Comparison of ENCODE assay signal across 1 cellular context in genomic region chr14:52792097-52792415, GRCh38.
TF ChIP-seq lines count a peak whose summit lies in the region.

No MANE protein-coding gene starts in this region.

TF ChIP-seq in GM12878, 131 proteins besides CTCF, POLR2A, EP300 and RAD21 (continued from another document):
- TF ChIP-seq CHD2 (IDR thresholded peaks at IDR 0.05; ENCODE audit: borderline replicate concordance, low read depth, low read length), result no peak
- TF ChIP-seq SMC3 (IDR thresholded peaks at IDR 0.05; ENCODE audit: borderline replicate concordance, low read length), result no peak
- no peak for TF ChIP-seq ETV6 (conservative IDR thresholded peaks at IDR 0.05 in 1 of 2, IDR thresholded peaks at IDR 0.05 in 1 of 2; ENCODE audit: borderline replicate concordance in 1 of 2, low read depth in 1 of 2)
- no peak for TF ChIP-seq CEBPB (IDR thresholded peaks at IDR 0.05; ENCODE audit: borderline replicate concordance in 1 of 2, low read depth in 2 of 2, low read length in 2 of 2)
- no peak for TF ChIP-seq HDAC2 (IDR thresholded peaks at IDR 0.05)
- TF ChIP-seq PAX8 (IDR thresholded peaks at IDR 0.05), result no peak
- TF ChIP-seq, protein P1, sequence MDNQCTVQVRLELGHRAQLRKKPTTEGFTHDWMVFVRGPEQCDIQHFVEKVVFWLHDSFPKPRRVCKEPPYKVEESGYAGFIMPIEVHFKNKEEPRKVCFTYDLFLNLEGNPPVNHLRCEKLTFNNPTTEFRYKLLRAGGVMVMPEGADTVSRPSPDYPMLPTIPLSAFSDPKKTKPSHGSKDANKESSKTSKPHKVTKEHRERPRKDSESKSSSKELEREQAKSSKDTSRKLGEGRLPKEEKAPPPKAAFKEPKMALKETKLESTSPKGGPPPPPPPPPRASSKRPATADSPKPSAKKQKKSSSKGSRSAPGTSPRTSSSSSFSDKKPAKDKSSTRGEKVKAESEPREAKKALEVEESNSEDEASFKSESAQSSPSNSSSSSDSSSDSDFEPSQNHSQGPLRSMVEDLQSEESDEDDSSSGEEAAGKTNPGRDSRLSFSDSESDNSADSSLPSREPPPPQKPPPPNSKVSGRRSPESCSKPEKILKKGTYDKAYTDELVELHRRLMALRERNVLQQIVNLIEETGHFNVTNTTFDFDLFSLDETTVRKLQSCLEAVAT (IDR thresholded peaks at IDR 0.05), result no peak
TF ChIP-seq in GM12878: peak in this region for 0.
